ENCODE assay signal across 11 cellular contexts in genomic region chr5:75612211-75612579, GRCh38. TPM values are rescaled to one million over a fixed set of nuclear protein-coding genes. Genes with fewer than 3 reads are reported as not detected.
DNase-seq lines count a peak whose midpoint lies in the region; ATAC-seq, FAIRE-seq and TF ChIP-seq lines count a peak whose summit lies in the region.
"Had no signal": no experiment of that assay in that cellular context is flagged by ENCODE, and none has a peak within 500 bp of the region (broad histone marks: within the 10 kb centered on the region; RNA-seq: fewer than 3 reads in every experiment).

No MANE protein-coding gene starts in this region.

- H2AFZ ChIP-seq in mammary epithelial cell (ENCODE audit: low read depth, low read length), result peak overlapping the region; percentile 85

- H3K27me3 ChIP-seq in mammary epithelial cell (ENCODE audit: insufficient read depth, low read length), result no peaks in the 10 kb centered on the region
- H3K27me3 ChIP-seq in kidney epithelial cell (ENCODE audit: control insufficient read depth, insufficient read depth, low read length), result no peaks in the 10 kb centered on the region
- peaks cover 0 to 9% (median 0%) of the 10 kb centered on the region in 3 donors for H3K27me3 ChIP-seq in stomach
- no peaks in the 10 kb centered on the region for H3K27me3 ChIP-seq in small intestine (ENCODE audit: control insufficient read depth in 2 of 2, insufficient read depth in 2 of 2, low read length in 2 of 2)

- peak overlapping the region; percentile 96 for H3K4me2 ChIP-seq in mammary epithelial cell (ENCODE audit: insufficient read depth, low read depth, low read length)

- ATAC-seq in HG03439 (IDR thresholded peaks at IDR 0.05; ENCODE audit: unreplicated experiment) (no peak), HG03565 (IDR thresholded peaks at IDR 0.05; ENCODE audit: unreplicated experiment) (no peak)
- ATAC-seq in activated CD4-positive, CD25-positive, alpha-beta regulatory T cell treated with anti-CD3 and anti-CD28 coated beads, Interleukin-2, amount 50 U/mL, for 24 hours, result no peak

- intact Hi-C loops in mammary epithelial cell (cut with micrococcal nuclease) (no loop called here), stomach (cut with DNase I; ENCODE audit: low total_unique reads) (no loop called here)

- 36% methylated on average over 4 of the region's 12 CpGs for WGBS in mammary epithelial cell (ENCODE audit: low coverage, missing lambda C conversion rate)
- WGBS in stomach, 5 donors, result 26 to 45% (median 31%) methylated on average over 6 to 12 of the region's 12 CpGs
- WGBS in small intestine, 3 donors, result 18 to 39% (median 32%) methylated on average over 12 of the region's 12 CpGs

- BruUV-seq in mammary epithelial cell (replicated peaks; lab: Mats Ljungman, UMichigan), result no TSS peak

- CTCF ChIA-PET in mammary epithelial cell (lab: Charles Lee; ENCODE audit: low non-redundant PET), result no interaction called here

- H3K4me3 ChIP-seq in HFF-Myc (replicated peaks; ENCODE audit: low read depth, low read length) (peak overlapping the region; percentile 53; the same call in 1 of the 2 replicates), mammary epithelial cell (replicated peaks in 1 of 3; ENCODE audit: insufficient read depth in 1 of 3, low read depth in 2 of 3, low read length in 3 of 3) (peak overlapping the region in 1 of 3 experiments; percentile 49), kidney epithelial cell (ENCODE audit: low read depth, low read length) (peak overlapping the region; percentile 54), stomach (peak overlapping the region; percentile 50 to 60 (median 56)), small intestine (ENCODE audit: low read depth in 1 of 2, low read length in 2 of 2) (no peak overlapping the region)

- H3K36me3 ChIP-seq in mammary epithelial cell (ENCODE audit: insufficient read depth, low read length) (no peaks in the 10 kb centered on the region), kidney epithelial cell (ENCODE audit: control insufficient read depth, insufficient read depth, low read length) (no peaks in the 10 kb centered on the region), stomach (no peaks in the 10 kb centered on the region), small intestine (ENCODE audit: control insufficient read depth in 2 of 2, insufficient read depth in 2 of 2, low read length in 2 of 2) (no peaks in the 10 kb centered on the region)

- H3K9me3 ChIP-seq in mammary epithelial cell (replicated peaks; ENCODE audit: insufficient read depth, low read length) (no peaks in the 10 kb centered on the region), stomach (no peaks in the 10 kb centered on the region), small intestine (ENCODE audit: control insufficient read depth, low read depth) (no peaks in the 10 kb centered on the region)

- TF ChIP-seq CTCF in HFF-Myc (IDR thresholded peaks at IDR 0.05; ENCODE audit: low read depth, low read length, missing control alignments), result no peak
- TF ChIP-seq CTCF in mammary epithelial cell (conservative IDR thresholded peaks at IDR 0.05 in 1 of 2, IDR thresholded peaks at IDR 0.05 in 1 of 2; ENCODE audit: extremely low read depth in 1 of 2, insufficient read depth in 1 of 2, low read depth in 1 of 2, low read length in 2 of 2), result no peak
- no peak for TF ChIP-seq CTCF in kidney epithelial cell (IDR thresholded peaks at IDR 0.05; ENCODE audit: insufficient read depth, low read length, poor library complexity, severe bottlenecking)
- no peak for TF ChIP-seq CTCF in stomach (IDR thresholded peaks at IDR 0.05)

- no peak for TF ChIP-seq EP300 in stomach (IDR thresholded peaks at IDR 0.05)

- H3K4me1 ChIP-seq in mammary epithelial cell (ENCODE audit: insufficient read depth, low read length), result peaks cover 14% of the 10 kb centered on the region
- peaks cover 0 to 31% (median 17%) of the 10 kb centered on the region in 4 donors for H3K4me1 ChIP-seq in stomach
- H3K4me1 ChIP-seq in small intestine (ENCODE audit: control insufficient read depth in 2 of 2, insufficient read depth in 1 of 2, low read depth in 1 of 2, low read length in 1 of 2), result peaks cover 2 to 4% of the 10 kb centered on the region in 2 donors

- no peak for DNase-seq in HFF-Myc (ENCODE audit: extremely low read depth, low read depth)
- DNase-seq in mammary epithelial cell, result no peak
- no peak for DNase-seq in kidney epithelial cell (ENCODE audit: low read depth)
- DNase-seq in stomach, result no peak
- no peak for DNase-seq in small intestine
- DNase-seq: naive B cell, NCI-H1105 treated with DMSO at 0.1 percent for 48 hours had no signal

- in situ Hi-C loops in mammary epithelial cell (cut with MboI; ENCODE audit: low sequenced_read_pairs in 2 of 2), result no loop called here

- H3K9ac ChIP-seq in mammary epithelial cell (ENCODE audit: insufficient read depth, low read length), result no peak overlapping the region

- H4K20me1 ChIP-seq in mammary epithelial cell (ENCODE audit: insufficient read depth, low read length), result no peaks in the 10 kb centered on the region

- dilution Hi-C loops in mammary epithelial cell (cut with HindIII; ENCODE audit: low sequenced_read_pairs), result no loop called here

- no peaks in the 10 kb centered on the region for H3K79me2 ChIP-seq in mammary epithelial cell (ENCODE audit: insufficient read depth, low read length)

- H3K27ac ChIP-seq in mammary epithelial cell (ENCODE audit: insufficient read depth, low read depth, low read length) (no peak overlapping the region), stomach (no peak overlapping the region), small intestine (ENCODE audit: low read depth in 1 of 2, low read length in 1 of 2) (no peak overlapping the region)

- FAIRE-seq in small intestine (lab: Jason Lieb, UNC), result no peak

- TF ChIP-seq POLR2A in stomach (IDR thresholded peaks at IDR 0.05), result no peak

RNA-seq across cellular contexts. Expression of gene ANKDD1B, which starts 0.9 kb away (rescaled TPM):
- total RNA-seq in mammary epithelial cell, result 1 to 10 TPM in 1 of 2 donors, under 1 TPM in 1; 0.52 to 1.5 TPM
- 0.06 TPM for polyA plus RNA-seq in mammary epithelial cell
- not detected for polyA minus RNA-seq in mammary epithelial cell
- total RNA-seq in kidney epithelial cell, result 0.48 and 0.63 TPM in 2 replicates
- 10 to 100 TPM in 1 of 5 donors, 1 to 10 TPM in 2, not detected in 2; 6.2 to 11.6 (median 7.7) TPM for total RNA-seq in stomach
- 1 to 10 TPM in 1 of 3 donors, under 1 TPM in 2; 0.37 to 1.1 (median 0.85) TPM for polyA plus RNA-seq in stomach
- polyA plus RNA-seq in small intestine, result 1 to 10 TPM in 2 of 3 donors, not detected in 1; 1.3 to 1.4 TPM
- total RNA-seq: activated naive CD8-positive, alpha-beta T cell treated with anti-CD3 and anti-CD28 coated beads for 36 hours had no signal

Comparison
In these comparisons a context has a peak if more than half of its experiments do, and no peak if none do; other contexts are left out.
1. H3K4me3 ChIP-seq: peak in HFF-Myc (single experiment), kidney epithelial cell (single experiment) and stomach (4 of 4); none in small intestine (0 of 2).